In the genomic region with DNA sequence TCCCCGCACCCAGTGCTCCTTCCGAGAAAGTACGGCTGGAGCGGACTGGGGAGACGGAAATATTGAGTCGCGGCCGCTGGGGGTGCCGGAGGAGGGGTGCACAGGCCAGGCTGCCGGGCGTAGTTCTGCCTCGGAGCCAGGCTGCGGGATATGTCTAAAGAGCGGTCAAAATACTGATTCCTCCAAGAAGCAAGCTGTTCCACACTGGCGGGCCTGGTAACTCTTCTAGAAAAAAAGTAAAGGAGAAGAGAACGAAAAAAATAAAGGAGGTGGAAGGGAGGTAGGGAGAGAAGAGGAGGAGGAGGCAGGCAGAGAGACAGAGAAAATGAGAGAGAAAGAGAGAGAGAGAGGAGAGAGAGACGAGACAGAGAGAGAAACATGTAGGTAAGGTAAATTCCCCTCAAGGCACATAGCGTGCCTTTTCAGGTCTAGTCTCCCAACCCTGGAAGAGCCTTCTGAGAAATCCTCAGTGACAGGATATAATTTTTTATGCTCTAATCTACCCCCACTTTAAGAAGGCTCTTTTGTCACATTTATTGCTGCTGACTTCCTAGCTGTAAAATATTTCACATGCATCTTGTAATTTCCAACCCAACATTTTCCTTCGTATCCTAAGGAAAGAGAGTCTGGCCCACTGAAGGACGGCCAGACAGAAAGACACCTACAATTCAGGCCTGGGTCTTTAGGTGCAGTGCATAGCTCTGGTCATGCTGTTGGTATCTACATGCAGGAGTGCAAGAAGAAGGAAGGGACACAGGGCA, we compare ENCODE assay signal across 38 cellular contexts. TPM values are rescaled to one million over a fixed set of nuclear protein-coding genes. Genes with fewer than 3 reads are reported as not detected.
DNase-seq lines count a peak whose midpoint lies in the region; ATAC-seq, FAIRE-seq and TF ChIP-seq lines count a peak whose summit lies in the region.
"Had no signal": no experiment of that assay in that cellular context is flagged by ENCODE, and none has a peak within 500 bp of the region (broad histone marks: within the 10 kb centered on the region; RNA-seq: fewer than 3 reads in every experiment).

No MANE protein-coding gene starts in this region.

- H3K79me2 ChIP-seq in keratinocyte (ENCODE audit: control insufficient read depth, insufficient read depth, low read length) (no peaks in the 10 kb centered on the region), trophoblast cell (ENCODE audit: control insufficient read depth, insufficient read depth, low read length, poor library complexity) (peaks cover 11% of the 10 kb centered on the region)

- no peak overlapping the region for H3K23ac ChIP-seq in trophoblast cell (ENCODE audit: low read length)

- in situ Hi-C loops in GM13977 (cut with MboI; ENCODE audit: low pct_unique_long_range_greater_than_20kb, low sequenced_read_pairs, unreplicated experiment), result no loop called here
- in situ Hi-C loops in gastrocnemius medialis (cut with MboI; ENCODE audit: low sequenced_read_pairs in 4 of 4), result no loop called here

- FAIRE-seq in keratinocyte (lab: Jason Lieb, UNC), result no peak

- H3K9me1 ChIP-seq in keratinocyte (ENCODE audit: control insufficient read depth, extremely low read depth, insufficient read depth, low read length), result no peaks in the 10 kb centered on the region

- H2BK5ac ChIP-seq in trophoblast cell (ENCODE audit: low read depth, low read length, poor library complexity), result no peak overlapping the region

- H3K4me1 Mint-ChIP-seq in activated T-cell treated with anti-CD3 and anti-CD28 coated beads, Interleukin-2, amount 50 U/mL, for 4 hours (ENCODE audit: low read depth), result peaks cover 14% of the 10 kb centered on the region

- H2AFZ ChIP-seq in keratinocyte (ENCODE audit: control insufficient read depth, low read length) (no peak overlapping the region), trophoblast cell (ENCODE audit: insufficient read depth, low read length, poor library complexity) (no peak overlapping the region)
- H2AFZ ChIP-seq: PC-9 had no signal

- no CpG with 5 or more reads among the region's 20 CpGs for WGBS in trophoblast cell (ENCODE audit: extremely low coverage, insufficient coverage, insufficient read length)
- WGBS in lower leg skin, 2 donors, result 23 to 26% methylated on average over 20 of the region's 20 CpGs

- H3K27me3 Mint-ChIP-seq in activated T-cell treated with anti-CD3 and anti-CD28 coated beads, Interleukin-2, amount 50 U/mL, for 4 hours (ENCODE audit: low read depth), result peaks cover 95% of the 10 kb centered on the region

- H3K9ac ChIP-seq in keratinocyte (ENCODE audit: control insufficient read depth, extremely low read depth, insufficient read depth, low read length), result no peak overlapping the region
- no peak overlapping the region for H3K9ac ChIP-seq in trophoblast cell (ENCODE audit: low read length)
- H3K9ac ChIP-seq: SK-N-SH had no signal

- no peak overlapping the region for H3K27ac ChIP-seq in keratinocyte (ENCODE audit: control insufficient read depth, insufficient read depth, low read length)
- no peak overlapping the region for H3K27ac ChIP-seq in trophoblast cell (ENCODE audit: low read depth, low read length)
- no peak overlapping the region for H3K27ac ChIP-seq in gastrocnemius medialis
- H3K27ac ChIP-seq: brain microvascular endothelial cell, C4-2B, PC-9 had no signal

- no peak for ATAC-seq in gastrocnemius medialis
- ATAC-seq in activated T-cell treated with anti-CD3 and anti-CD28 coated beads, Interleukin-2, amount 50 U/mL, for 4 hours, result no peak
- ATAC-seq: left cardiac atrium had no signal

- H4K8ac ChIP-seq in trophoblast cell (ENCODE audit: low read depth, low read length), result no peak overlapping the region

- no peak for TF ChIP-seq CTCF in GM13977 (IDR thresholded peaks at IDR 0.05; ENCODE audit: extremely low read depth, insufficient read depth, missing control alignments)
- TF ChIP-seq CTCF in keratinocyte (optimal IDR thresholded peaks at IDR 0.05 in 1 of 3, IDR thresholded peaks at IDR 0.05 in 1 of 3, conservative IDR thresholded peaks at IDR 0.05 in 1 of 3; ENCODE audit: extremely low read depth in 1 of 3, insufficient read depth in 2 of 3, low read length in 3 of 3), result no peak
- TF ChIP-seq CTCF in gastrocnemius medialis (IDR thresholded peaks at IDR 0.05 in 4 of 5, conservative IDR thresholded peaks at IDR 0.05 in 1 of 5), result no peak
- TF ChIP-seq CTCF in lower leg skin (IDR thresholded peaks at IDR 0.05), result no peak

- H3K27me3 ChIP-seq in keratinocyte (ENCODE audit: control insufficient read depth, extremely low read depth, insufficient read depth, low read length), result peaks cover 56% of the 10 kb centered on the region
- H3K27me3 ChIP-seq in trophoblast cell (ENCODE audit: insufficient read depth, low read length), result no peaks in the 10 kb centered on the region
- peaks cover 98 to 100% (median 100%) of the 10 kb centered on the region in 3 donors for H3K27me3 ChIP-seq in gastrocnemius medialis

- H4K20me1 ChIP-seq in keratinocyte (ENCODE audit: control insufficient read depth, extremely low read depth, insufficient read depth, low read length), result no peaks in the 10 kb centered on the region

- H4K12ac ChIP-seq in trophoblast cell (ENCODE audit: low read depth, low read length), result no peak overlapping the region

- H3K4ac ChIP-seq in trophoblast cell (ENCODE audit: low read depth, low read length), result no peak overlapping the region

- no peak overlapping the region for H3K18ac ChIP-seq in trophoblast cell (ENCODE audit: low read length)

- TF ChIP-seq POLR2A in gastrocnemius medialis (IDR thresholded peaks at IDR 0.05) (no peak), lower leg skin (IDR thresholded peaks at IDR 0.05) (no peak)

- dilution Hi-C loops in keratinocyte (cut with MboI; ENCODE audit: extremely low pct_ligation_motif_present, low sequenced_read_pairs), result no loop called here

- DNase-seq in GM13977 (ENCODE audit: low spot score), result peak; percentile 32
- peak; percentile 46 to 60 for DNase-seq in NCI-H1930 (lab: John Stamatoyannopoulos, UW)
- no peak for DNase-seq in keratinocyte (ENCODE audit: low read depth, low spot score)
- DNase-seq in trophoblast cell, result peak in 1 of 2 donors; percentile 43
- DNase-seq in LoVo (ENCODE audit: low spot score), result no peak
- no peak for DNase-seq in gastrocnemius medialis
- DNase-seq in lower leg skin (ENCODE audit: low spot score in 2 of 2), result no peak
- no peak for DNase-seq in activated T-cell treated with anti-CD3 and anti-CD28 coated beads, Interleukin-2, amount 50 U/mL, for 4 hours
- DNase-seq: activated B cell treated with CpG ODN at 0.5 μM for 24 hours; activated CD4-positive, alpha-beta T cell treated with anti-CD3 and anti-CD28 coated beads, Interleukin-2, amount 50 U/mL, for 4 hours; activated naive CD4-positive, alpha-beta T cell treated with anti-CD3 and anti-CD28 coated beads, Interleukin-2, amount 50 U/mL, for 16 hours; amniotic stem cell; brain microvascular endothelial cell; Caco-2; cerebellar nuclear complex; DMS79 treated with DMSO at 0.1 percent for 48 hours; dorsolateral prefrontal cortex; GF-D8; hippocampal formation; left cardiac atrium; mesenchymal stem cell; NCI-H1048; NCI-H1694 treated with DMSO at 0.1 percent for 48 hours; NCI-H2171; NCI-H510A treated with DMSO at 0.1 percent for 48 hours; NK-92 treated with Interleukin-12 subunit alpha and Interleukin-12 subunit beta, amount 100 ng/mL, for 24 hours; occipital lobe; PC-9; SK-N-SH; stimulated activated naive CD4-positive, alpha-beta T cell had no signal

- H3K4me3 Mint-ChIP-seq in activated T-cell treated with anti-CD3 and anti-CD28 coated beads, Interleukin-2, amount 50 U/mL, for 4 hours, result no peak overlapping the region
- H3K4me3 Mint-ChIP-seq: activated B cell treated with CpG ODN at 0.5 μM for 24 hours; activated T-helper 1 cell treated with anti-CD3 and anti-CD28 coated beads, Interleukin-12 subunit alpha, Interleukin-12 subunit beta, Interleukin-2, Interleukin-4 antibody, amounts not matched to agents 30 ng/mL and 10 ng/mL and 1 ng/mL, durations not matched to agents 14 hours and 24 hours and 36 hours had no signal

- H3K4me3 ChIP-seq in keratinocyte (ENCODE audit: control insufficient read depth in 2 of 3, extremely low read depth in 1 of 3, insufficient read depth in 2 of 3, low read depth in 1 of 3, low read length in 3 of 3), result no peak overlapping the region
- no peak overlapping the region for H3K4me3 ChIP-seq in trophoblast cell (ENCODE audit: low read depth, low read length)
- no peak overlapping the region for H3K4me3 ChIP-seq in gastrocnemius medialis
- H3K4me3 ChIP-seq in lower leg skin (ENCODE audit: low read depth, poor library complexity, severe bottlenecking), result no peak overlapping the region
- H3K4me3 ChIP-seq: PC-9 had no signal

- peak overlapping the region; percentile 22 for H3K4me2 ChIP-seq in keratinocyte (ENCODE audit: control insufficient read depth, extremely low read depth, insufficient read depth, low read depth, low read length)
- H3K4me2 ChIP-seq in trophoblast cell (ENCODE audit: low read length), result peak overlapping the region; percentile 50
- H3K4me2 ChIP-seq: PC-9, SK-N-SH had no signal

- no peak overlapping the region for H4K91ac ChIP-seq in trophoblast cell (ENCODE audit: low read depth, low read length)

- H3K4me1 ChIP-seq in keratinocyte (ENCODE audit: control insufficient read depth, extremely low read depth, insufficient read depth, low read length), result peaks cover 4% of the 10 kb centered on the region
- peaks cover 23 to 37% of the 10 kb centered on the region in 2 experiments for H3K4me1 ChIP-seq in trophoblast cell (ENCODE audit: control insufficient read depth in 1 of 2, insufficient read depth in 2 of 2, low read length in 2 of 2)
- H3K4me1 ChIP-seq in gastrocnemius medialis, result peaks cover 10 to 30% of the 10 kb centered on the region in 2 donors
- H3K4me1 ChIP-seq: Caco-2 had no signal

- no peak overlapping the region for H2AK5ac ChIP-seq in trophoblast cell (ENCODE audit: low read length)

- H2BK120ac ChIP-seq in trophoblast cell (ENCODE audit: insufficient read depth, low read length, poor library complexity), result no peak overlapping the region

- H3K36me3 ChIP-seq in keratinocyte (ENCODE audit: control insufficient read depth in 2 of 2, extremely low read depth in 1 of 2, insufficient read depth in 2 of 2, low read length in 2 of 2) (no peaks in the 10 kb centered on the region), trophoblast cell (ENCODE audit: control insufficient read depth in 1 of 2, insufficient read depth in 2 of 2, low read length in 2 of 2) (peaks cover 10 to 11% of the 10 kb centered on the region in 2 experiments), gastrocnemius medialis (no peaks in the 10 kb centered on the region)
- H3K36me3 ChIP-seq: brain microvascular endothelial cell had no signal

- H3K79me1 ChIP-seq in trophoblast cell (ENCODE audit: low read length), result peaks cover 26% of the 10 kb centered on the region

- H3K9me3 ChIP-seq in keratinocyte (ENCODE audit: control insufficient read depth, low read depth, low read length), result no peaks in the 10 kb centered on the region
- no peaks in the 10 kb centered on the region for H3K9me3 ChIP-seq in trophoblast cell (ENCODE audit: insufficient read depth, low read depth, low read length)
- H3K9me3 ChIP-seq in gastrocnemius medialis, result no peaks in the 10 kb centered on the region
- H3K9me3 ChIP-seq: Caco-2, SK-N-SH had no signal

- intact Hi-C loops in gastrocnemius medialis (cut with DNase I; ENCODE audit: low total_unique reads), result no loop called here
- intact Hi-C loops in lower leg skin (cut with DNase I; ENCODE audit: low total_unique reads), result no loop called here

- H3K14ac ChIP-seq in trophoblast cell (ENCODE audit: low read length), result no peak overlapping the region

- no peaks in the 10 kb centered on the region for H3K9me3 Mint-ChIP-seq in activated T-cell treated with anti-CD3 and anti-CD28 coated beads, Interleukin-2, amount 50 U/mL, for 4 hours
- H3K9me3 Mint-ChIP-seq: activated B cell treated with CpG ODN at 0.5 μM for 24 hours; activated T-helper 1 cell treated with anti-CD3 and anti-CD28 coated beads, Interleukin-12 subunit alpha, Interleukin-12 subunit beta, Interleukin-2, Interleukin-4 antibody, amounts not matched to agents 30 ng/mL and 10 ng/mL and 1 ng/mL, durations not matched to agents 14 hours and 24 hours and 36 hours had no signal

- no peaks in the 10 kb centered on the region for H3K36me3 Mint-ChIP-seq in activated T-cell treated with anti-CD3 and anti-CD28 coated beads, Interleukin-2, amount 50 U/mL, for 4 hours (ENCODE audit: insufficient read depth)

- H2BK12ac ChIP-seq in trophoblast cell (ENCODE audit: low read length), result no peak overlapping the region

RNA-seq across cellular contexts. Expression of gene DLX5, which starts 5.7 kb away (rescaled TPM):
- 0.67 to 2.3 TPM (median 0.83 TPM) in 3 replicates for polyA plus RNA-seq in keratinocyte
- 10.6 TPM for polyA plus RNA-seq in keratinocyte (2011; ENCODE audit: low read depth)
- 1.1 and 2.0 TPM in 2 replicates for polyA plus RNA-seq in keratinocyte (2011; cell fraction: cytosol; rRNA removed)
- 5.4 and 8.5 TPM in 2 replicates for polyA plus RNA-seq in keratinocyte (2011; cell fraction: nucleus; rRNA removed)
- 1.00 and 18.5 TPM in 2 replicates for polyA plus RNA-seq in keratinocyte (2012; ENCODE audit: low replicate concordance)
- polyA minus RNA-seq in keratinocyte, result 2.2 to 2.8 TPM in 2 of 3 replicates, not detected in the other
- 2.5 TPM for polyA minus RNA-seq in keratinocyte (2011; cell fraction: cytosol; rRNA and poly(A)+ RNA removed)
- 3.2 and 4.0 TPM in 2 replicates for polyA minus RNA-seq in keratinocyte (2011; cell fraction: nucleus; rRNA and poly(A)+ RNA removed)
- 71.1 and 72.5 TPM in 2 replicates for polyA plus RNA-seq in trophoblast cell (2013)
- total RNA-seq in gastrocnemius medialis (under 1 TPM in 1 of 4 donors, not detected in 3; 0.41 TPM), lower leg skin (10 to 100 TPM; 20.9 to 45.9 (median 35.3) TPM)
- total RNA-seq in activated T-cell treated with anti-CD3 and anti-CD28 coated beads, Interleukin-2, amount 50 U/mL, for 4 hours, result not detected
- total RNA-seq: activated B cell treated with CpG ODN at 0.5 μM for 24 hours; activated T-helper 1 cell treated with anti-CD3 and anti-CD28 coated beads, Interleukin-12 subunit alpha, Interleukin-12 subunit beta, Interleukin-2, Interleukin-4 antibody, amounts not matched to agents 30 ng/mL and 10 ng/mL and 1 ng/mL, durations not matched to agents 14 hours and 24 hours and 36 hours; Caco-2; HT-29; myocyte; PC-9; skeletal muscle tissue; T-helper 1 cell treated with Interleukin-12 subunit alpha and Interleukin-12 subunit beta and Interleukin-4 antibody, amounts not matched to agents 30 ng/mL and 1 ng/mL, for 36 hours had no signal
- polyA plus RNA-seq: IgD-negative memory B cell, SK-N-SH had no signal

RNA-seq across cellular contexts. Expression of gene DLX6, which starts 13.6 kb away (rescaled TPM):
- polyA plus RNA-seq in keratinocyte, result 0.05 TPM in 1 of 3 replicates, not detected in the others
- 0.25 TPM for polyA plus RNA-seq in keratinocyte (2011; ENCODE audit: low read depth)
- 0.06 and 0.18 TPM in 2 replicates for polyA plus RNA-seq in keratinocyte (2011; cell fraction: cytosol; rRNA removed)
- polyA plus RNA-seq in keratinocyte (2011; cell fraction: nucleus; rRNA removed), result 0.13 and 0.14 TPM in 2 replicates
- polyA plus RNA-seq in keratinocyte (2012; ENCODE audit: low replicate concordance), result 0.20 TPM in 1 of 2 replicates, not detected in the other
- polyA minus RNA-seq in keratinocyte, result not detected in 3 replicates
- not detected for polyA minus RNA-seq in keratinocyte (2011; cell fraction: cytosol; rRNA and poly(A)+ RNA removed)
- polyA minus RNA-seq in keratinocyte (2011; cell fraction: nucleus; rRNA and poly(A)+ RNA removed), result not detected in 2 replicates
- polyA plus RNA-seq in trophoblast cell (2013), result 8.0 and 8.6 TPM in 2 replicates
- total RNA-seq in gastrocnemius medialis, result not detected
- total RNA-seq in lower leg skin, result 1 to 10 TPM in 3 of 4 donors, under 1 TPM in 1; 0.59 to 5.0 (median 1.6) TPM
- not detected for total RNA-seq in activated T-cell treated with anti-CD3 and anti-CD28 coated beads, Interleukin-2, amount 50 U/mL, for 4 hours
- total RNA-seq: activated B cell treated with CpG ODN at 0.5 μM for 24 hours; activated T-helper 1 cell treated with anti-CD3 and anti-CD28 coated beads, Interleukin-12 subunit alpha, Interleukin-12 subunit beta, Interleukin-2, Interleukin-4 antibody, amounts not matched to agents 30 ng/mL and 10 ng/mL and 1 ng/mL, durations not matched to agents 14 hours and 24 hours and 36 hours; HT-29; PC-9; skeletal muscle tissue; T-helper 1 cell treated with Interleukin-12 subunit alpha and Interleukin-12 subunit beta and Interleukin-4 antibody, amounts not matched to agents 30 ng/mL and 1 ng/mL, for 36 hours had no signal
- polyA plus RNA-seq: fibroblast of lung, IgD-negative memory B cell had no signal

Comparison
In these comparisons a context has a peak if more than half of its experiments do, and no peak if none do; other contexts are left out.
1. DNase-seq: peak in GM13977 (single experiment) and NCI-H1930 (2 of 2); none in keratinocyte (single experiment), LoVo (single experiment), gastrocnemius medialis (0 of 2), lower leg skin (0 of 2) and activated T-cell treated with anti-CD3 and anti-CD28 coated beads, Interleukin-2, amount 50 U/mL, for 4 hours (single experiment).
2. RNA of gene DLX5, which starts 5.7 kb away (total RNA-seq): 20.9 to 45.9 TPM in lower leg skin; 0.41 TPM in gastrocnemius medialis and not detected in activated T-cell treated with anti-CD3 and anti-CD28 coated beads, Interleukin-2, amount 50 U/mL, for 4 hours; every median in the first group is over 10 times any median in the second.